In genomic region chr1:175099916-175100315, GRCh38 we compare ENCODE assay signal across 31 cellular contexts. TPM values are rescaled to one million over a fixed set of nuclear protein-coding genes. Genes with fewer than 3 reads are reported as not detected.
"Had no signal": no experiment of that assay in that cellular context is flagged by ENCODE, and none has a peak within 500 bp of the region (broad histone marks: within the 10 kb centered on the region; RNA-seq: fewer than 3 reads in every experiment).

No MANE protein-coding gene starts in this region.

- H3K4me3 ChIP-seq: coronary artery, dorsolateral prefrontal cortex, esophagus squamous epithelium, gastroesophageal sphincter had no signal

- H3K27me3 ChIP-seq: brain microvascular endothelial cell, dorsolateral prefrontal cortex, esophagus squamous epithelium, gastroesophageal sphincter had no signal

- H3K36me3 ChIP-seq: brain microvascular endothelial cell, esophagus squamous epithelium, gastroesophageal sphincter, WERI-Rb-1 had no signal

- DNase-seq: activated B cell treated with CpG ODN at 0.5 μM for 24 hours; activated CD4-positive, alpha-beta T cell treated with anti-CD3 and anti-CD28 coated beads for 48 hours; activated CD4-positive, alpha-beta T cell treated with anti-CD3 and anti-CD28 coated beads, Interleukin-2, amount 50 U/mL, for 1 hour; activated CD4-positive, alpha-beta T cell treated with anti-CD3 and anti-CD28 coated beads, Interleukin-2, amount 50 U/mL, for 48 hours; activated CD8-positive, alpha-beta memory T cell treated with anti-CD3 and anti-CD28 coated beads for 24 hours; activated CD8-positive, alpha-beta T cell treated with anti-CD3 and anti-CD28 coated beads for 36 hours; activated effector memory CD4-positive, alpha-beta T cell treated with Interleukin-2 at 50 U/mL for 16 hours; activated gamma-delta T cell treated with Interleukin-2 at 50 U/mL for 16 hours; activated naive CD4-positive, alpha-beta T cell treated with anti-CD3 and anti-CD28 coated beads, Interleukin-2, amount 50 U/mL, for 16 hours; activated naive CD4-positive, alpha-beta T cell treated with Interleukin-2 at 50 U/mL for 16 hours; activated T-cell treated with anti-CD3 and anti-CD28 coated beads, Interleukin-2, amount 50 U/mL, for 4 hours; amniotic stem cell; anterior cingulate cortex; brain microvascular endothelial cell; dorsolateral prefrontal cortex; effector memory CD8-positive, alpha-beta T cell; esophagus squamous epithelium; foreskin melanocyte; T-helper 1 cell; T-helper 17 cell; T1000; WERI-Rb-1 had no signal

- ATAC-seq: activated CD4-positive, CD25-positive, alpha-beta regulatory T cell treated with anti-CD3 and anti-CD28 coated beads, Interleukin-2, amount 50 U/mL, for 24 hours; activated CD8-positive, alpha-beta T cell treated with anti-CD3 and anti-CD28 coated beads for 36 hours; activated T-cell treated with anti-CD3 and anti-CD28 coated beads, Interleukin-2, amount 50 U/mL, for 4 hours; activated T-helper 17 cell treated with anti-CD3 and anti-CD28 coated beads, Interleukin-2, amount 50 U/mL, for 72 hours; effector memory CD8-positive, alpha-beta T cell; gastroesophageal sphincter; T-helper 17 cell had no signal

- H3K27ac ChIP-seq: brain microvascular endothelial cell, coronary artery, dorsolateral prefrontal cortex, epithelial cell of prostate, esophagus squamous epithelium, gastroesophageal sphincter, WERI-Rb-1 had no signal

- H3K9me3 ChIP-seq: esophagus squamous epithelium, gastroesophageal sphincter had no signal

- H3K4me1 ChIP-seq: esophagus squamous epithelium, gastroesophageal sphincter had no signal

RNA-seq across cellular contexts. Expression of gene TNN, which starts 32.3 kb away (rescaled TPM):
- total RNA-seq: activated B cell treated with CpG ODN at 0.5 μM for 24 hours; activated T-cell treated with anti-CD3 and anti-CD28 coated beads, Interleukin-2, amount 50 U/mL, for 4 hours; activated T-helper 17 cell treated with anti-CD3 and anti-CD28 coated beads, Interleukin-2, amount 50 U/mL, for 72 hours; bronchial epithelial cell; cardiac septum; fibroblast of lung; fibroblast of villous mesenchyme; T-helper 17 cell had no signal
- polyA plus RNA-seq: fibroblast of lung had no signal
